Comparison of ENCODE assay signal across 8 cellular contexts in the genomic region with DNA sequence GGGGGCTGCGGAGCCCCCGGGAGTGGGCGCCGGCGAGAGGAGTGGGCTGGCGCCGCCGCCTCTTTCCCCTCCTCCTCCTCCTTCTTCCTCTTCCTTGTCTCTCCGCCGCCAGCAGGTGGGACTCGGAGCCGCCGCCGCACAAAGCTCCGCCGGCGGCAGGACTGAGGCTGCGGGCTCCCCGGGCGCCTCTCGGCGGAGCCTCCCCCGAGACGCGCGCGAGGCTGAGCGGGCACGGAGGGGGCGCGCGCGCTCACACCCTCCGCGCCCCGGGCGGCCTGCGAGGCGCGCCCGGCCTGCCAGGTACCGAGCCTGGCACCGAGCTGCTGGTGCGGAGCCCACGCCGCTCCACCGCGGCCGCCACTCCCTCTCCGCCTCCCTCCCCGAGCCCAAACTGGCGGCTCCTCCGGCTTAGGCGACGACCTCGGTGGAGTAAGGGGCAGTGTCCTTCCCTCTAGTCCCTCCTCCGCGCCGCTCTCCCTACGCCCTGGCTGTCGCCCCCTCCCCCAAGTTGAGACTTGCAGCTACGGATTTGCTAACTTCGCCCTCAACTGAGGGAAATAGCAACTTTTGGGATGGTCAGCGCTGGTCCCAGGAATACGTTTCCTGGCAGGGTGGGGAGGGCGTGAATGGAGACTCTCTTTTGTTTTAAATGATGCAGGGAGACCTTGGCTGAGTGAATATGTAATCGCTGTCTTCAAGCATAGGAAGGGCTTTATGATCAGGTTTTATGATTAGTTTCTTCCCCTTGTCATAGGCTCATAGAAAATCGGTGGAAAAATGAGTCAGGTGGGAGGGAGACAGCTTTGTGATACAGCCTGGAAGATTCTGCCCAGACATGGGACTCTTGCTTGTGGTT.
DNase-seq lines count a peak whose midpoint lies in the region; ATAC-seq and TF ChIP-seq lines count a peak whose summit lies in the region.

No MANE protein-coding gene starts in this region.

- no peaks in the 10 kb centered on the region for H3K9me3 ChIP-seq in CD8-positive, alpha-beta memory T cell (ENCODE audit: low read length)

- no peak overlapping the region for H3K27ac ChIP-seq in CD8-positive, alpha-beta memory T cell (ENCODE audit: low read depth, low read length)
- H3K27ac ChIP-seq in HL-60 (replicated peaks), result no peak overlapping the region

- H3K36me3 ChIP-seq in CD8-positive, alpha-beta memory T cell (ENCODE audit: insufficient read depth, low read length), result no peaks in the 10 kb centered on the region
- H3K36me3 ChIP-seq in kidney epithelial cell (ENCODE audit: control insufficient read depth, insufficient read depth, low read length), result no peaks in the 10 kb centered on the region

- H3K9me3 Mint-ChIP-seq in CD8-positive, alpha-beta memory T cell, result no peaks in the 10 kb centered on the region
- H3K9me3 Mint-ChIP-seq in brain, result no peaks in the 10 kb centered on the region

- CTCF ChIA-PET in CD8-positive, alpha-beta memory T cell (lab: Charles Lee), result interaction anchor here (1.0 kb wide), 1 partner anchor 200 kb away, joined by 3 read pairs; the partner anchor contains the start of gene CAND1

- H3K4me3 ChIP-seq in CD8-positive, alpha-beta memory T cell (ENCODE audit: low read length), result peak overlapping the region; percentile 34
- H3K4me3 ChIP-seq in HL-60 (replicated peaks; ENCODE audit: insufficient read depth, low read length) (peak overlapping the region; percentile 45), kidney epithelial cell (ENCODE audit: low read depth, low read length) (peak overlapping the region; percentile 80)

- no peak for TF ChIP-seq CTCF in HL-60 (IDR thresholded peaks at IDR 0.05; ENCODE audit: insufficient read depth, low read length)
- peak in 1 of 2 experiments; percentile 34 for TF ChIP-seq CTCF in brain (conservative IDR thresholded peaks at IDR 0.05)
- TF ChIP-seq CTCF in kidney epithelial cell (IDR thresholded peaks at IDR 0.05; ENCODE audit: insufficient read depth, low read length, poor library complexity, severe bottlenecking), result no peak

- H3K4me1 ChIP-seq in CD8-positive, alpha-beta memory T cell (ENCODE audit: insufficient read depth, low read length), result no peaks in the 10 kb centered on the region

- ATAC-seq in GM19438 (IDR thresholded peaks at IDR 0.05; ENCODE audit: low read depth, unreplicated experiment) (peak; percentile 73), GM21737 (IDR thresholded peaks at IDR 0.05; ENCODE audit: unreplicated experiment) (no peak)

- peak overlapping the region in 2 of 8 donors; percentile 29 to 36 for H3K27ac Mint-ChIP-seq in CD8-positive, alpha-beta memory T cell
- peak overlapping the region; percentile 62 to 87 (median 80) for H3K27ac Mint-ChIP-seq in brain

- H3K27me3 ChIP-seq in CD8-positive, alpha-beta memory T cell (ENCODE audit: insufficient read depth, low read length, poor library complexity, severe bottlenecking), result peaks cover 18% of the 10 kb centered on the region
- H3K27me3 ChIP-seq in HL-60 (ENCODE audit: insufficient read depth, poor library complexity, severe bottlenecking), result peaks cover 30% of the 10 kb centered on the region
- H3K27me3 ChIP-seq in kidney epithelial cell (ENCODE audit: control insufficient read depth, insufficient read depth, low read length), result no peaks in the 10 kb centered on the region

- H3K4me1 Mint-ChIP-seq in CD8-positive, alpha-beta memory T cell, result peaks cover 16 to 22% (median 18%) of the 10 kb centered on the region in 3 donors
- peaks cover 47% of the 10 kb centered on the region for H3K4me1 Mint-ChIP-seq in brain

- peak overlapping the region; percentile 56 to 90 (median 71) for H3K4me3 Mint-ChIP-seq in CD8-positive, alpha-beta memory T cell
- H3K4me3 Mint-ChIP-seq in brain, result peak overlapping the region; percentile 84 to 90 (median 87)

- no peaks in the 10 kb centered on the region for H3K36me3 Mint-ChIP-seq in CD8-positive, alpha-beta memory T cell
- no peaks in the 10 kb centered on the region for H3K36me3 Mint-ChIP-seq in brain

- H3K27me3 Mint-ChIP-seq in CD8-positive, alpha-beta memory T cell, result peaks cover 39 to 61% of the 10 kb centered on the region in 2 donors
- H3K27me3 Mint-ChIP-seq in brain, result peaks cover 10% of the 10 kb centered on the region

- DNase-seq in CD8-positive, alpha-beta memory T cell, result peak in 3 of 5 donors; percentile 9 to 54 (median 40)
- peak; percentile 10 to 15 for DNase-seq in HL-60 (ENCODE audit: low read depth in 1 of 2, low spot score in 1 of 2)
- DNase-seq in SKM-1 treated with dmso at 0.1 percent for 144 hours (lab: John Stamatoyannopoulos, UW; ENCODE audit: unreplicated experiment), result peak; percentile 4
- no peak for DNase-seq in kidney epithelial cell (ENCODE audit: low read depth)
- DNase-seq in stimulated activated CD4-positive, alpha-beta T cell treated with anti-CD3 and anti-CD28 coated beads, Interleukin-2, amount 100 ng/mL, for 4 hours (ENCODE audit: low read depth), result peak; percentile 31

- POLR2A ChIA-PET in CD8-positive, alpha-beta memory T cell (lab: Charles Lee), result no interaction called here
